14 cellular contexts compared by ENCODE assay signal in the genomic region with DNA sequence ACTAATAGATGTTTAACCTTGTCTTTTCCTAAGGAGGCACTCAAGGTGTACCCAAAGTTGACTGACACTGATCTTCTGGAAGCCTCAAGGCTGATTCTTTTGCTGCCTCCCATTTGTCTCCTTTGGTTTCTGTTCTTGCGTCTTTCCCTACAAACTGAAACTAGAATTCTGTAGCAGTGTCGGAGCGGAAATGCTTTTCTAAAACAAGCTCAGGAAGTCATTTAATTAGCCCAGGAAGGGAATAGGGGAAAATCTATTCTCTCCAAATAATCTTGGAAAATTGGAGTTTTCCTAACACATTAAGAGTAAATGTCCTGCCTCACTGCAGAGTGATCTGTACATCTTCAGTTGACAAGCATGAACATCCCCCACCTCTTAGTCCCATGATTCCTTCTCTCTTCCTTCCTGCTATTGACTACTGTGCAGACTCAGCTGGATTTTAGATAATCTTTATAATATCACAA.
DNase-seq lines count a peak whose midpoint lies in the region; ATAC-seq and TF ChIP-seq lines count a peak whose summit lies in the region.
"Had no signal": no experiment of that assay in that cellular context is flagged by ENCODE, and none has a peak within 500 bp of the region (broad histone marks: within the 10 kb centered on the region; RNA-seq: fewer than 3 reads in every experiment).

No MANE protein-coding gene starts in this region.

- no peak for DNase-seq in activated CD4-positive, alpha-beta T cell treated with anti-CD3 and anti-CD28 coated beads for 36 hours
- no peak for DNase-seq in activated CD4-positive, alpha-beta T cell treated with anti-CD3 and anti-CD28 coated beads for 1 hour
- no peak for DNase-seq in activated T-helper 1 cell treated with anti-CD3 and anti-CD28 coated beads, Interleukin-12 subunit alpha, Interleukin-12 subunit beta, Interleukin-2, Interleukin-4 antibody, amounts not matched to agents 30 ng/mL and 10 ng/mL and 1 ng/mL, durations not matched to agents 14 hours and 24 hours and 36 hours (ENCODE audit: low spot score)
- DNase-seq in immature natural killer cell (no peak), spleen (no peak), kidney glomerular epithelial cell (lab: John Stamatoyannopoulos, UW) (no peak), DMS 273 treated with DMSO at 0.1 percent for 48 hours (lab: John Stamatoyannopoulos, UW) (no peak)
- DNase-seq: activated naive CD4-positive, alpha-beta T cell treated with Interleukin-2 at 50 U/mL for 16 hours; DMS79 treated with DMSO at 0.1 percent for 48 hours; effector memory CD4-positive, alpha-beta T cell; NCI-H1694; nucleus accumbens had no signal

- TF ChIP-seq POLR2A in spleen (IDR thresholded peaks at IDR 0.05), result no peak

- H3K27me3 ChIP-seq in spleen (replicated peaks in 1 of 7), result no peaks in the 10 kb centered on the region
- H3K27me3 ChIP-seq: tibial nerve had no signal

- peak overlapping the region; percentile 5 for H3K4me3 Mint-ChIP-seq in activated CD4-positive, alpha-beta T cell treated with anti-CD3 and anti-CD28 coated beads for 36 hours
- H3K4me3 Mint-ChIP-seq in activated T-helper 1 cell treated with anti-CD3 and anti-CD28 coated beads, Interleukin-12 subunit alpha, Interleukin-12 subunit beta, Interleukin-2, Interleukin-4 antibody, amounts not matched to agents 30 ng/mL and 10 ng/mL and 1 ng/mL, durations not matched to agents 14 hours and 24 hours and 36 hours, result peak overlapping the region; percentile 30
- peak overlapping the region in 2 of 5 donors; percentile 16 to 28 for H3K4me3 Mint-ChIP-seq in immature natural killer cell

- 21 to 64% (median 34%) methylated on average over 3 of the region's 3 CpGs for WGBS in spleen, 5 donors

- H3K27ac ChIP-seq in spleen, result peak overlapping the region in 7 of 8 donors; percentile 67 to 82 (median 68)

- POLR2A ChIA-PET in activated CD4-positive, alpha-beta T cell treated with anti-CD3 and anti-CD28 coated beads for 36 hours (lab: Charles Lee), result no interaction called here

- peaks cover 9% of the 10 kb centered on the region for H3K36me3 Mint-ChIP-seq in activated CD4-positive, alpha-beta T cell treated with anti-CD3 and anti-CD28 coated beads for 36 hours (ENCODE audit: low read depth)
- H3K36me3 Mint-ChIP-seq in activated T-helper 1 cell treated with anti-CD3 and anti-CD28 coated beads, Interleukin-12 subunit alpha, Interleukin-12 subunit beta, Interleukin-2, Interleukin-4 antibody, amounts not matched to agents 30 ng/mL and 10 ng/mL and 1 ng/mL, durations not matched to agents 14 hours and 24 hours and 36 hours (ENCODE audit: low read depth), result peaks cover 23% of the 10 kb centered on the region
- H3K36me3 Mint-ChIP-seq in immature natural killer cell, result peaks cover 18 to 27% (median 19%) of the 10 kb centered on the region in 3 donors

- H3K27me3 Mint-ChIP-seq in activated CD4-positive, alpha-beta T cell treated with anti-CD3 and anti-CD28 coated beads for 36 hours, result no peaks in the 10 kb centered on the region
- no peaks in the 10 kb centered on the region for H3K27me3 Mint-ChIP-seq in activated T-helper 1 cell treated with anti-CD3 and anti-CD28 coated beads, Interleukin-12 subunit alpha, Interleukin-12 subunit beta, Interleukin-2, Interleukin-4 antibody, amounts not matched to agents 30 ng/mL and 10 ng/mL and 1 ng/mL, durations not matched to agents 14 hours and 24 hours and 36 hours (ENCODE audit: insufficient read depth)
- H3K27me3 Mint-ChIP-seq in immature natural killer cell (ENCODE audit: low read depth in 3 of 3), result peaks cover 6 to 25% (median 14%) of the 10 kb centered on the region in 3 donors

- no peaks in the 10 kb centered on the region for H3K9me3 ChIP-seq in spleen
- H3K9me3 ChIP-seq: tibial nerve had no signal

- H3K4me1 ChIP-seq in spleen, result peaks cover 10 to 61% (median 31%) of the 10 kb centered on the region in 6 donors

- peaks cover 0 to 54% (median 3%) of the 10 kb centered on the region in 6 donors for H3K36me3 ChIP-seq in spleen

- H3K4me1 Mint-ChIP-seq in activated CD4-positive, alpha-beta T cell treated with anti-CD3 and anti-CD28 coated beads for 36 hours, result peaks cover 61% of the 10 kb centered on the region
- peaks cover 84% of the 10 kb centered on the region for H3K4me1 Mint-ChIP-seq in activated T-helper 1 cell treated with anti-CD3 and anti-CD28 coated beads, Interleukin-12 subunit alpha, Interleukin-12 subunit beta, Interleukin-2, Interleukin-4 antibody, amounts not matched to agents 30 ng/mL and 10 ng/mL and 1 ng/mL, durations not matched to agents 14 hours and 24 hours and 36 hours (ENCODE audit: low read depth)
- peaks cover 51 to 55% of the 10 kb centered on the region in 2 donors for H3K4me1 Mint-ChIP-seq in immature natural killer cell

- peak overlapping the region in 2 of 8 donors; percentile 31 to 37 for H3K4me3 ChIP-seq in spleen
- H3K4me3 ChIP-seq: tibial nerve had no signal

- TF ChIP-seq CTCF in spleen (IDR thresholded peaks at IDR 0.05 in 8 of 11, conservative IDR thresholded peaks at IDR 0.05 in 3 of 11), result no peak

- no peak for ATAC-seq in activated CD4-positive, alpha-beta T cell treated with anti-CD3 and anti-CD28 coated beads for 36 hours
- ATAC-seq in HG02973 (IDR thresholded peaks at IDR 0.05; ENCODE audit: unreplicated experiment), result no peak

- H3K9me3 Mint-ChIP-seq in activated CD4-positive, alpha-beta T cell treated with anti-CD3 and anti-CD28 coated beads for 36 hours (ENCODE audit: low read depth), result no peaks in the 10 kb centered on the region
- H3K9me3 Mint-ChIP-seq in activated T-helper 1 cell treated with anti-CD3 and anti-CD28 coated beads, Interleukin-12 subunit alpha, Interleukin-12 subunit beta, Interleukin-2, Interleukin-4 antibody, amounts not matched to agents 30 ng/mL and 10 ng/mL and 1 ng/mL, durations not matched to agents 14 hours and 24 hours and 36 hours, result no peaks in the 10 kb centered on the region
- H3K9me3 Mint-ChIP-seq in immature natural killer cell, result no peaks in the 10 kb centered on the region

- CTCF ChIA-PET in activated CD4-positive, alpha-beta T cell treated with anti-CD3 and anti-CD28 coated beads for 36 hours (lab: Charles Lee), result no interaction called here

- H3K27ac Mint-ChIP-seq in activated CD4-positive, alpha-beta T cell treated with anti-CD3 and anti-CD28 coated beads for 36 hours, result peak overlapping the region; percentile 48
- H3K27ac Mint-ChIP-seq in activated T-helper 1 cell treated with anti-CD3 and anti-CD28 coated beads, Interleukin-12 subunit alpha, Interleukin-12 subunit beta, Interleukin-2, Interleukin-4 antibody, amounts not matched to agents 30 ng/mL and 10 ng/mL and 1 ng/mL, durations not matched to agents 14 hours and 24 hours and 36 hours, result peak overlapping the region; percentile 92
- H3K27ac Mint-ChIP-seq in immature natural killer cell, result peak overlapping the region; percentile 93 to 99 (median 98)

- intact Hi-C loops in activated CD4-positive, alpha-beta T cell treated with anti-CD3 and anti-CD28 coated beads for 36 hours (cut with DNase I, micrococcal nuclease), result loop anchor here in 1 of 2 experiments (5.0 to 10.0 kb wide), 2 partner anchors 182 to 604 kb away; partner anchors contain the start of gene NR3C1
- intact Hi-C loops in activated T-helper 1 cell treated with anti-CD3 and anti-CD28 coated beads, Interleukin-12 subunit alpha, Interleukin-12 subunit beta, Interleukin-2, Interleukin-4 antibody, amounts not matched to agents 30 ng/mL and 10 ng/mL and 1 ng/mL, durations not matched to agents 14 hours and 24 hours and 36 hours (cut with micrococcal nuclease), result loop anchor here (5.0 to 10.0 kb wide), 3 partner anchors 42 to 607 kb away; no protein-coding TSS in a partner anchor
- intact Hi-C loops in spleen (cut with DNase I; ENCODE audit: low total_unique reads), result no loop called here

Comparison
In these comparisons a context has a peak if more than half of its experiments do, and no peak if none do; other contexts are left out.
1. H3K27ac Mint-ChIP-seq: peak in every context shown above with its lines; median percentile 98 in immature natural killer cell; 92 in activated T-helper 1 cell treated with anti-CD3 and anti-CD28 coated beads, Interleukin-12 subunit alpha, Interleukin-12 subunit beta, Interleukin-2, Interleukin-4 antibody, amounts not matched to agents 30 ng/mL and 10 ng/mL and 1 ng/mL, durations not matched to agents 14 hours and 24 hours and 36 hours; 48 in activated CD4-positive, alpha-beta T cell treated with anti-CD3 and anti-CD28 coated beads for 36 hours.